5 cellular contexts compared by ENCODE assay signal in genomic region chr6:66326228-66326627, GRCh38.
"Had no signal": no experiment of that assay in that cellular context is flagged by ENCODE, and none has a peak within 500 bp of the region (broad histone marks: within the 10 kb centered on the region; RNA-seq: fewer than 3 reads in every experiment).

No MANE protein-coding gene starts in this region.

- ATAC-seq: GM23338, K562 had no signal

- H3K4me1 Mint-ChIP-seq: GM23338, H9 had no signal

- H3K27ac Mint-ChIP-seq: GM23338, H9 had no signal

- DNase-seq: H9, HCEC 1CT, IMR-90 had no signal

- H3K4me3 Mint-ChIP-seq: GM23338, H9 had no signal
